9 cellular contexts compared by ENCODE assay signal in the genomic region with DNA sequence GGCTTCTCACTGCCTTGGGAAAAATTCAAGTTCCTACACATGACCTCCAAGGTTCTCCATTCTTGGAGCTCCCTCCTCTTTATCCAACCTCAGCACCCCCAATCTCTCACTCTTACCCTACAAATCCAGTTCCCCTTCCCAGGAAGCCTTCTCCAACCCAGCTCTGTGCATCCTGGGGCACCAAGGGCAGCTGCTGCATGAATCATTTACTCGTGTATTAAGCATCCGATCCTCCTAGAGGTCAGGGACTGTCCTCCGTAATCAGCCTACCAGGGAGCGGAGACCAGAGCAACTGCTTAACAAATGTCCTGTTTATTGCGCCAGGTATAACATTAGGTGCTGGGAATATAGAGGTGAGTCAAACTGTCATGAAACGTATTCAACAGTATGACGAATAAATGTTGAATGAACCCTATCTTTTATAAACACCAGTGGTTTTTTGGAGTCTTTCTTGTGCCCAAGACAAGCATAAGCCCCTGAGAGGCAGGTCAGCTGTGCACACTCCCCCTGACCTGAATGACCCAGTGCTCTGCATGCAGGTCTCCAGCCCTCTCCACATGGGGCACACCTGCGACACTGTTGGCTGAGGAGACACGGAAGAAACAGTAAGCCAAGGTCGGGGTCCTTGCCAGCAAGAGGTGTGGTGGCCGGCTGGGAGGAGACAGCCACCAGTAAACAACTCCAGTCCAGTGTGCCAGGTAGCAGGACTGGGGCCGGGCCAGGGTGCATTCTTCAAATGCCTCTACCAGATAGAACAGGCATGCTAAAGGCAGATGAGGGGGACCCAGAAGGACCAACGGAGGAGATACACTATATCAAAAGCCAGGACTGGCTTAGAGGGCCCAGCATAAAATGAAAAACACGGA. TPM values are rescaled to one million over a fixed set of nuclear protein-coding genes. Genes with fewer than 3 reads are reported as not detected.
DNase-seq lines count a peak whose midpoint lies in the region; ATAC-seq and TF ChIP-seq lines count a peak whose summit lies in the region.
"Had no signal": no experiment of that assay in that cellular context is flagged by ENCODE, and none has a peak within 500 bp of the region (broad histone marks: within the 10 kb centered on the region; RNA-seq: fewer than 3 reads in every experiment).

No MANE protein-coding gene starts in this region.

- H3K4me1 Mint-ChIP-seq in activated naive CD4-positive, alpha-beta T cell treated with anti-CD3 and anti-CD28 coated beads for 36 hours (ENCODE audit: low read depth), result peaks cover 94% of the 10 kb centered on the region

- CTCF ChIA-PET in activated naive CD4-positive, alpha-beta T cell treated with anti-CD3 and anti-CD28 coated beads for 36 hours (lab: Charles Lee), result interaction anchor here (1.4 to 2.5 kb wide), 2 partner anchors 79 to 239 kb away, joined by 3 to 6 read pairs; no protein-coding TSS in a partner anchor

- intact Hi-C loops in activated naive CD4-positive, alpha-beta T cell treated with anti-CD3 and anti-CD28 coated beads for 36 hours (cut with micrococcal nuclease), result loop anchor here (10.0 kb wide), 1 partner anchor 738 kb away; a partner anchor contains a TSS
- intact Hi-C loops in body of pancreas (cut with DNase I), result no loop called here
- intact Hi-C loops in left lung (cut with DNase I), result no loop called here

- 7 to 24% methylated on average over 14 of the region's 14 CpGs for WGBS in body of pancreas, 2 donors

- in situ Hi-C loops in GM13976 (cut with MboI; ENCODE audit: low sequenced_read_pairs, unreplicated experiment), result no loop called here

- peak in 3 of 7 experiments; percentile 15 to 39 (median 35) for TF ChIP-seq CTCF in body of pancreas (IDR thresholded peaks at IDR 0.05)
- TF ChIP-seq CTCF in left lung (IDR thresholded peaks at IDR 0.05), result no peak
- TF ChIP-seq CTCF in coronary artery (IDR thresholded peaks at IDR 0.05), result no peak
- no peak for TF ChIP-seq CTCF in GM13976 (IDR thresholded peaks at IDR 0.05; ENCODE audit: borderline replicate concordance, control extremely low read depth, extremely low read depth, insufficient read depth, missing control alignments)

- H3K4me3 Mint-ChIP-seq in activated naive CD4-positive, alpha-beta T cell treated with anti-CD3 and anti-CD28 coated beads for 36 hours, result no peak overlapping the region

- H3K36me3 ChIP-seq in body of pancreas (replicated peaks in 1 of 2; ENCODE audit: insufficient read depth in 1 of 2, low read depth in 2 of 2), result no peaks in the 10 kb centered on the region
- no peaks in the 10 kb centered on the region for H3K36me3 ChIP-seq in left lung

- H3K9me3 Mint-ChIP-seq in activated naive CD4-positive, alpha-beta T cell treated with anti-CD3 and anti-CD28 coated beads for 36 hours, result no peaks in the 10 kb centered on the region

- peak overlapping the region; percentile 19 for H3K27ac Mint-ChIP-seq in activated naive CD4-positive, alpha-beta T cell treated with anti-CD3 and anti-CD28 coated beads for 36 hours

- H3K27me3 ChIP-seq in body of pancreas (no peaks in the 10 kb centered on the region), left lung (no peaks in the 10 kb centered on the region)

- H3K9me3 ChIP-seq in body of pancreas (no peaks in the 10 kb centered on the region), left lung (no peaks in the 10 kb centered on the region)
- H3K9me3 ChIP-seq: SK-N-SH had no signal

- no peak for DNase-seq in activated naive CD4-positive, alpha-beta T cell treated with anti-CD3 and anti-CD28 coated beads for 36 hours
- no peak for DNase-seq in activated naive CD4-positive, alpha-beta T cell (lab: John Stamatoyannopoulos, UW)
- DNase-seq in body of pancreas, result peak; percentile 89 to 97 (median 95)
- peak; percentile 71 to 82 for DNase-seq in left lung
- peak in 2 of 49 donors; percentile 65 to 81 for DNase-seq in substantia nigra (lab: John Stamatoyannopoulos, UW)
- no peak for DNase-seq in coronary artery (ENCODE audit: low spot score)
- DNase-seq in GM13976 (ENCODE audit: low spot score), result no peak
- DNase-seq: SK-N-SH had no signal

- TF ChIP-seq POLR2A in body of pancreas (IDR thresholded peaks at IDR 0.05), result peak in 1 of 3 donors; percentile 38

- peaks cover 82% of the 10 kb centered on the region for H3K4me1 ChIP-seq in body of pancreas
- H3K4me1 ChIP-seq in left lung, result peaks cover 83 to 100% of the 10 kb centered on the region in 2 donors

- peak; percentile 89 for ATAC-seq in body of pancreas
- ATAC-seq in left lung, result peak; percentile 50
- no peak for ATAC-seq in GM21515 (IDR thresholded peaks at IDR 0.05; ENCODE audit: unreplicated experiment)

- H3K27ac ChIP-seq in body of pancreas (peak overlapping the region; percentile 62 to 85 (median 81)), left lung (peak overlapping the region; percentile 81 to 86), substantia nigra (ENCODE audit: low read depth, low read length, poor library complexity, severe bottlenecking) (peak overlapping the region; percentile 99), coronary artery (peak overlapping the region in 1 of 2 donors; percentile 51)

- H3K4me3 ChIP-seq in body of pancreas (no peak overlapping the region), left lung (no peak overlapping the region), coronary artery (no peak overlapping the region)

- peaks cover 5% of the 10 kb centered on the region for H3K36me3 Mint-ChIP-seq in activated naive CD4-positive, alpha-beta T cell treated with anti-CD3 and anti-CD28 coated beads for 36 hours (ENCODE audit: low read depth)

- no peaks in the 10 kb centered on the region for H3K27me3 Mint-ChIP-seq in activated naive CD4-positive, alpha-beta T cell treated with anti-CD3 and anti-CD28 coated beads for 36 hours (ENCODE audit: low read depth)

RNA-seq across cellular contexts. Expression of a gene that starts 27.6 kb away (rescaled TPM):
- 100 to 1,000 TPM; 216 to 245 TPM for total RNA-seq in activated naive CD4-positive, alpha-beta T cell treated with anti-CD3 and anti-CD28 coated beads for 36 hours
- 10 to 100 TPM; 27.7 to 37.4 TPM for total RNA-seq in body of pancreas
- 100 to 1,000 TPM; 111 to 127 TPM for total RNA-seq in left lung

Comparison
In these comparisons a context has a peak if more than half of its experiments do, and no peak if none do; other contexts are left out.
1. DNase-seq: peak in body of pancreas (4 of 4) and left lung (2 of 2); none in activated naive CD4-positive, alpha-beta T cell treated with anti-CD3 and anti-CD28 coated beads for 36 hours (single experiment), activated naive CD4-positive, alpha-beta T cell (0 of 4), coronary artery (single experiment) and GM13976 (single experiment).